ENCODE assay signal across 18 cellular contexts in genomic region chr15:77473328-77473727, GRCh38. TPM values are rescaled to one million over a fixed set of nuclear protein-coding genes. Genes with fewer than 3 reads are reported as not detected.
DNase-seq lines count a peak whose midpoint lies in the region; ATAC-seq and TF ChIP-seq lines count a peak whose summit lies in the region.
"Had no signal": no experiment of that assay in that cellular context is flagged by ENCODE, and none has a peak within 500 bp of the region (broad histone marks: within the 10 kb centered on the region; RNA-seq: fewer than 3 reads in every experiment).

No MANE protein-coding gene starts in this region.

- H3K4me1 Mint-ChIP-seq in stimulated activated naive CD8-positive, alpha-beta T cell treated with anti-CD3 and anti-CD28 coated beads, Interleukin-15, amount 100 ng/mL, for 72 hours, result no peaks in the 10 kb centered on the region
- H3K4me1 Mint-ChIP-seq in activated T-helper 2 cell treated with anti-CD3 and anti-CD28 coated beads, Interferon-gamma antibody, Interleukin-2, Interleukin-4, amounts not matched to agents 10 μg/mL and 5 μg/mL and 100 μg/mL, durations not matched to agents 14 hours and 24 hours and 36 hours (ENCODE audit: low read depth), result peaks cover 1% of the 10 kb centered on the region
- peaks cover 57% of the 10 kb centered on the region for H3K4me1 Mint-ChIP-seq in glutamatergic neuron (ENCODE audit: low read depth, unreplicated experiment)
- H3K4me1 Mint-ChIP-seq: B cell had no signal

- no peaks in the 10 kb centered on the region for H3K4me1 ChIP-seq in SJCRH30

- H3K36me3 Mint-ChIP-seq in activated T-helper 2 cell treated with anti-CD3 and anti-CD28 coated beads, Interferon-gamma antibody, Interleukin-2, Interleukin-4, amounts not matched to agents 10 μg/mL and 5 μg/mL and 100 μg/mL, durations not matched to agents 14 hours and 24 hours and 36 hours (ENCODE audit: low read depth), result peaks cover 56% of the 10 kb centered on the region
- H3K36me3 Mint-ChIP-seq in glutamatergic neuron (ENCODE audit: unreplicated experiment), result no peaks in the 10 kb centered on the region

- intact Hi-C loops in activated T-helper 2 cell treated with anti-CD3 and anti-CD28 coated beads, Interferon-gamma antibody, Interleukin-2, Interleukin-4, amounts not matched to agents 10 μg/mL and 5 μg/mL and 100 μg/mL, durations not matched to agents 14 hours and 24 hours and 36 hours (cut with micrococcal nuclease), result no loop called here

- DNase-seq in stimulated activated naive CD8-positive, alpha-beta T cell treated with anti-CD3 and anti-CD28 coated beads, Interleukin-15, amount 100 ng/mL, for 72 hours, result no peak
- no peak for DNase-seq in stimulated activated naive CD8-positive, alpha-beta T cell treated with anti-CD3 and anti-CD28 coated beads, Interleukin-15, Interleukin-2, amounts not matched to agents 100 U/mL and 50 U/mL, for 24 hours
- DNase-seq in activated T-helper 2 cell treated with anti-CD3 and anti-CD28 coated beads, Interferon-gamma antibody, Interleukin-2, Interleukin-4, amounts not matched to agents 10 μg/mL and 5 μg/mL and 100 μg/mL, durations not matched to agents 14 hours and 24 hours and 36 hours (ENCODE audit: low spot score), result no peak
- DNase-seq in glutamatergic neuron, result no peak
- no peak for DNase-seq in AG08395 (ENCODE audit: low spot score)
- no peak for DNase-seq in SJCRH30
- DNase-seq: Kasumi-1, MG63, NCI-H1417 treated with DMSO at 0.1 percent for 48 hours, NCI-H187 treated with DMSO at 0.1 percent for 48 hours, NCI-H2107, NCI-H446 treated with DMSO at 0.1 percent for 48 hours, NCI-H526 treated with DMSO at 0.1 percent for 48 hours, OCI-M1, Right ventricle myocardium superior had no signal

- no peak overlapping the region for H3K4me3 ChIP-seq in SJCRH30
- H3K4me3 ChIP-seq: HAP-1, MG63 had no signal

- no peak overlapping the region for H3K4me3 Mint-ChIP-seq in stimulated activated naive CD8-positive, alpha-beta T cell treated with anti-CD3 and anti-CD28 coated beads, Interleukin-15, amount 100 ng/mL, for 72 hours
- no peak overlapping the region for H3K4me3 Mint-ChIP-seq in activated T-helper 2 cell treated with anti-CD3 and anti-CD28 coated beads, Interferon-gamma antibody, Interleukin-2, Interleukin-4, amounts not matched to agents 10 μg/mL and 5 μg/mL and 100 μg/mL, durations not matched to agents 14 hours and 24 hours and 36 hours (ENCODE audit: low read depth)
- no peak overlapping the region for H3K4me3 Mint-ChIP-seq in glutamatergic neuron (ENCODE audit: unreplicated experiment)
- H3K4me3 Mint-ChIP-seq: B cell had no signal

- peaks cover 17% of the 10 kb centered on the region for H3K36me3 ChIP-seq in SJCRH30

- no peak overlapping the region for H3K27ac ChIP-seq in SJCRH30

- no peaks in the 10 kb centered on the region for H3K9me3 ChIP-seq in SJCRH30 (replicated peaks)
- H3K9me3 ChIP-seq: HAP-1, MG63 had no signal

- H3K27me3 ChIP-seq in SJCRH30, result no peaks in the 10 kb centered on the region
- H3K27me3 ChIP-seq: MG63 had no signal

- TF ChIP-seq CTCF in glutamatergic neuron (IDR thresholded peaks at IDR 0.05; ENCODE audit: partially characterized antibody, unreplicated experiment), result no peak

- no peaks in the 10 kb centered on the region for H3K9me3 Mint-ChIP-seq in stimulated activated naive CD8-positive, alpha-beta T cell treated with anti-CD3 and anti-CD28 coated beads, Interleukin-15, amount 100 ng/mL, for 72 hours
- H3K9me3 Mint-ChIP-seq in activated T-helper 2 cell treated with anti-CD3 and anti-CD28 coated beads, Interferon-gamma antibody, Interleukin-2, Interleukin-4, amounts not matched to agents 10 μg/mL and 5 μg/mL and 100 μg/mL, durations not matched to agents 14 hours and 24 hours and 36 hours, result no peaks in the 10 kb centered on the region
- H3K9me3 Mint-ChIP-seq in glutamatergic neuron (ENCODE audit: unreplicated experiment), result no peaks in the 10 kb centered on the region

- ATAC-seq in stimulated activated naive CD8-positive, alpha-beta T cell treated with anti-CD3 and anti-CD28 coated beads, Interleukin-15, amount 100 ng/mL, for 72 hours, result no peak
- no peak for ATAC-seq in stimulated activated naive CD8-positive, alpha-beta T cell treated with anti-CD3 and anti-CD28 coated beads, Interleukin-15, Interleukin-2, amounts not matched to agents 100 U/mL and 50 U/mL, for 24 hours
- ATAC-seq in HG03196 (IDR thresholded peaks at IDR 0.05; ENCODE audit: unreplicated experiment), result no peak

- H3K27me3 Mint-ChIP-seq in stimulated activated naive CD8-positive, alpha-beta T cell treated with anti-CD3 and anti-CD28 coated beads, Interleukin-15, amount 100 ng/mL, for 72 hours, result no peaks in the 10 kb centered on the region
- no peaks in the 10 kb centered on the region for H3K27me3 Mint-ChIP-seq in activated T-helper 2 cell treated with anti-CD3 and anti-CD28 coated beads, Interferon-gamma antibody, Interleukin-2, Interleukin-4, amounts not matched to agents 10 μg/mL and 5 μg/mL and 100 μg/mL, durations not matched to agents 14 hours and 24 hours and 36 hours (ENCODE audit: low read depth)
- peaks cover 4% of the 10 kb centered on the region for H3K27me3 Mint-ChIP-seq in glutamatergic neuron (ENCODE audit: unreplicated experiment)
- H3K27me3 Mint-ChIP-seq: B cell had no signal

- peak overlapping the region; percentile 1 to 79 for H3K27ac Mint-ChIP-seq in stimulated activated naive CD8-positive, alpha-beta T cell treated with anti-CD3 and anti-CD28 coated beads, Interleukin-15, amount 100 ng/mL, for 72 hours
- H3K27ac Mint-ChIP-seq in activated T-helper 2 cell treated with anti-CD3 and anti-CD28 coated beads, Interferon-gamma antibody, Interleukin-2, Interleukin-4, amounts not matched to agents 10 μg/mL and 5 μg/mL and 100 μg/mL, durations not matched to agents 14 hours and 24 hours and 36 hours, result peak overlapping the region; percentile 44
- peak overlapping the region; percentile 57 for H3K27ac Mint-ChIP-seq in glutamatergic neuron (ENCODE audit: unreplicated experiment)
- H3K27ac Mint-ChIP-seq: B cell had no signal

RNA-seq across cellular contexts. Expression of gene HMG20A, which starts 52.6 kb away (rescaled TPM):
- 43.8 and 49.8 TPM in 2 replicates for total RNA-seq in activated T-helper 2 cell treated with anti-CD3 and anti-CD28 coated beads, Interferon-gamma antibody, Interleukin-2, Interleukin-4, amounts not matched to agents 10 μg/mL and 5 μg/mL and 100 μg/mL, durations not matched to agents 14 hours and 24 hours and 36 hours
- 62.1 TPM for total RNA-seq in glutamatergic neuron (ENCODE audit: unreplicated experiment)
- total RNA-seq in SJCRH30 (2014; rRNA removed; shearing (Covaris generic)), result 42.8 and 50.0 TPM in 2 replicates

RNA-seq across cellular contexts. Expression of gene PEAK1, which starts 53.4 kb away (rescaled TPM):
- 26.0 and 27.0 TPM in 2 replicates for total RNA-seq in activated T-helper 2 cell treated with anti-CD3 and anti-CD28 coated beads, Interferon-gamma antibody, Interleukin-2, Interleukin-4, amounts not matched to agents 10 μg/mL and 5 μg/mL and 100 μg/mL, durations not matched to agents 14 hours and 24 hours and 36 hours
- total RNA-seq in glutamatergic neuron (ENCODE audit: unreplicated experiment), result 110 TPM
- total RNA-seq in SJCRH30 (2014; rRNA removed; shearing (Covaris generic)), result 16.1 and 16.3 TPM in 2 replicates
